8 cellular contexts compared by ENCODE assay signal in genomic region chr1:31936278-31936965, GRCh38. TPM values are rescaled to one million over a fixed set of nuclear protein-coding genes. Genes with fewer than 3 reads are reported as not detected.
A peak's percentile ranks its signal among the peaks of the same experiment; 100 is the strongest.
DNase-seq lines count a peak whose midpoint lies in the region; ATAC-seq and TF ChIP-seq lines count a peak whose summit lies in the region.

No MANE protein-coding gene starts in this region.

- ATAC-seq in activated CD8-positive, alpha-beta T cell treated with anti-CD3 and anti-CD28 coated beads for 36 hours = no peak
- no peak for ATAC-seq in GM21528 (IDR thresholded peaks at IDR 0.05; ENCODE audit: low FRiP score, unreplicated experiment)

- intact Hi-C loops in activated naive CD4-positive, alpha-beta T cell treated with anti-CD3 and anti-CD28 coated beads for 36 hours (cut with micrococcal nuclease) = loop anchor here (10.0 kb wide), 3 partner anchors 642 to 878 kb away; partner anchors contain the start of genes PUM1, S100PBP, SNRNP40 and YARS1
- intact Hi-C loops in activated CD8-positive, alpha-beta T cell treated with anti-CD3 and anti-CD28 coated beads for 36 hours (cut with micrococcal nuclease) = no loop called here

- peaks cover 68% of the 10 kb centered on the region for H3K4me1 Mint-ChIP-seq in activated naive CD4-positive, alpha-beta T cell treated with anti-CD3 and anti-CD28 coated beads for 36 hours (ENCODE audit: low read depth)
- H3K4me1 Mint-ChIP-seq in activated CD8-positive, alpha-beta T cell treated with anti-CD3 and anti-CD28 coated beads for 36 hours (ENCODE audit: low read depth) = peaks cover 62% of the 10 kb centered on the region

- H3K4me1 ChIP-seq in iPS-20b (ENCODE audit: insufficient read depth, low read length) (peaks cover 26% of the 10 kb centered on the region), suprapubic skin (peaks cover 81% of the 10 kb centered on the region)

- POLR2A ChIA-PET in activated CD8-positive, alpha-beta T cell treated with anti-CD3 and anti-CD28 coated beads for 36 hours (lab: Charles Lee) = interaction anchor here (1.2 to 4.5 kb wide), 5 partner anchors 9 to 21 kb away, joined by 3 to 61 read pairs (median 14); no protein-coding TSS in a partner anchor

- no peak for TF ChIP-seq EP300 in suprapubic skin (IDR thresholded peaks at IDR 0.05)

- H3K9me3 ChIP-seq in iPS-20b (ENCODE audit: insufficient read depth, low read depth, low read length) (no peaks in the 10 kb centered on the region), suprapubic skin (no peaks in the 10 kb centered on the region)

- H3K36me3 ChIP-seq in iPS-20b (ENCODE audit: insufficient read depth, low read depth, low read length) = no peaks in the 10 kb centered on the region
- H3K36me3 ChIP-seq in suprapubic skin = no peaks in the 10 kb centered on the region

- H3K9me3 Mint-ChIP-seq in activated naive CD4-positive, alpha-beta T cell treated with anti-CD3 and anti-CD28 coated beads for 36 hours = no peaks in the 10 kb centered on the region
- H3K9me3 Mint-ChIP-seq in activated CD8-positive, alpha-beta T cell treated with anti-CD3 and anti-CD28 coated beads for 36 hours = no peaks in the 10 kb centered on the region

- CTCF ChIA-PET in activated naive CD4-positive, alpha-beta T cell treated with anti-CD3 and anti-CD28 coated beads for 36 hours (lab: Charles Lee) = interaction anchor here (0.6 to 2.2 kb wide), 4 partner anchors 8 to 147 kb away, joined by 3 to 14 read pairs (median 7); no protein-coding TSS in a partner anchor
- CTCF ChIA-PET in activated CD8-positive, alpha-beta T cell treated with anti-CD3 and anti-CD28 coated beads for 36 hours (lab: Charles Lee) = interaction anchor here (1.0 to 4.7 kb wide), 4 partner anchors 19 to 27 kb away, joined by 3 to 116 read pairs (median 16); no protein-coding TSS in a partner anchor

- H3K4me3 Mint-ChIP-seq in activated naive CD4-positive, alpha-beta T cell treated with anti-CD3 and anti-CD28 coated beads for 36 hours = peak overlapping the region; percentile 99
- H3K4me3 Mint-ChIP-seq in activated CD8-positive, alpha-beta T cell treated with anti-CD3 and anti-CD28 coated beads for 36 hours = peak overlapping the region; percentile 89

- peak overlapping the region; percentile 95 for H3K4me3 ChIP-seq in iPS-20b (ENCODE audit: low read length)
- H3K4me3 ChIP-seq in suprapubic skin = peak overlapping the region; percentile 82

- TF ChIP-seq CTCF in activated CD8-positive, alpha-beta T cell treated with anti-CD3 and anti-CD28 coated beads for 36 hours (IDR thresholded peaks at IDR 0.05) = no peak
- TF ChIP-seq CTCF in suprapubic skin (IDR thresholded peaks at IDR 0.05) = no peak

- peak overlapping the region; percentile 99 for H3K27ac Mint-ChIP-seq in activated naive CD4-positive, alpha-beta T cell treated with anti-CD3 and anti-CD28 coated beads for 36 hours
- peak overlapping the region; percentile 98 for H3K27ac Mint-ChIP-seq in activated CD8-positive, alpha-beta T cell treated with anti-CD3 and anti-CD28 coated beads for 36 hours

- peaks cover 25% of the 10 kb centered on the region for H3K36me3 Mint-ChIP-seq in activated naive CD4-positive, alpha-beta T cell treated with anti-CD3 and anti-CD28 coated beads for 36 hours (ENCODE audit: low read depth)
- H3K36me3 Mint-ChIP-seq in activated CD8-positive, alpha-beta T cell treated with anti-CD3 and anti-CD28 coated beads for 36 hours (ENCODE audit: low read depth) = peaks cover 41% of the 10 kb centered on the region

- TF ChIP-seq POLR2A in suprapubic skin (IDR thresholded peaks at IDR 0.05) = no peak

- H3K27ac ChIP-seq in iPS-20b (ENCODE audit: low read length) (no peak overlapping the region), suprapubic skin (peak overlapping the region; percentile 97)

- H3K27me3 ChIP-seq in iPS-20b (ENCODE audit: insufficient read depth, low read length) (peaks cover 4% of the 10 kb centered on the region; the same call in 1 of the 2 replicates), suprapubic skin (no peaks in the 10 kb centered on the region)

- no peaks in the 10 kb centered on the region for H3K27me3 Mint-ChIP-seq in activated naive CD4-positive, alpha-beta T cell treated with anti-CD3 and anti-CD28 coated beads for 36 hours (ENCODE audit: low read depth)
- H3K27me3 Mint-ChIP-seq in activated CD8-positive, alpha-beta T cell treated with anti-CD3 and anti-CD28 coated beads for 36 hours = no peaks in the 10 kb centered on the region

- H3K9ac ChIP-seq in iPS-20b (ENCODE audit: low read depth, low read length) = peak overlapping the region; percentile 91; the same call in 1 of the 2 replicates

- 69% methylated on average over 8 of the region's 8 CpGs for WGBS in suprapubic skin

- no peak for DNase-seq in activated naive CD4-positive, alpha-beta T cell treated with anti-CD3 and anti-CD28 coated beads for 36 hours
- DNase-seq in activated naive CD4-positive, alpha-beta T cell treated with Interleukin-2 at 50 U/mL for 16 hours = no peak
- DNase-seq in activated CD8-positive, alpha-beta T cell treated with anti-CD3 and anti-CD28 coated beads for 36 hours = no peak
- DNase-seq in suprapubic skin (ENCODE audit: low spot score in 2 of 2) (no peak), DMS153 (lab: John Stamatoyannopoulos, UW) (no peak), NCI-H2227 treated with DMSO at 0.1 percent for 48 hours (lab: John Stamatoyannopoulos, UW) (no peak)

RNA-seq across cellular contexts. Expression of gene PTP4A2, which starts 1.7 kb away (rescaled TPM):
- total RNA-seq in activated naive CD4-positive, alpha-beta T cell treated with anti-CD3 and anti-CD28 coated beads for 36 hours = 100 to 1,000 TPM; 240 to 263 TPM
- total RNA-seq in activated CD8-positive, alpha-beta T cell treated with anti-CD3 and anti-CD28 coated beads for 36 hours = 100 to 1,000 TPM; 273 to 296 TPM
- 100 to 1,000 TPM in 3 of 4 donors, 10 to 100 TPM in 1; 97.2 to 147 (median 121) TPM for total RNA-seq in suprapubic skin
